In the genomic region with DNA sequence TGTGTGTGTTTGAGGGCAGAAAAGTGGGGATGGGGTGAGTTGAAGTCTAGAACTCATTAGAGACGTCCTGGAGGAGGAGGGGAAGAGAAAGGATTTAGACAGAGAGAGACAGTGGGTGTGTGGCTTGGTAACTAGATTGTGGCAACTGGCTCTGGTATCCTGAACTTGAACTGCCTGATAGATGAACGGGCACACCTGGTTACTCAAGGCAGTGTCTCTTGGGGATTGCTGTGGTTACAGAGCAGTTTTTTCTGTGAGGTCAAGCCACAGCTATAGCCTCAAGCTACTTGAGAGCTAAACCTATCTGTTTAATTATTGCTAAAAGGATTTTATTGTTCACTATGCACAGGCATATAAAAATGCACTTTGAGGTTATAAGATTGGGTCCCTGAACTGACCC, we compare ENCODE assay signal across 22 cellular contexts. TPM values are rescaled to one million over a fixed set of nuclear protein-coding genes. Genes with fewer than 3 reads are reported as not detected.
DNase-seq lines count a peak whose midpoint lies in the region; ATAC-seq, FAIRE-seq and TF ChIP-seq lines count a peak whose summit lies in the region.
"Had no signal": no experiment of that assay in that cellular context is flagged by ENCODE, and none has a peak within 500 bp of the region (broad histone marks: within the 10 kb centered on the region; RNA-seq: fewer than 3 reads in every experiment).

No MANE protein-coding gene starts in this region.

- 0 out of 2 replicates have a peak overlapping the region, but pooled peaks have one; percentile 23 for H2BK20ac ChIP-seq in H1 (ENCODE audit: low read length)

- TF ChIP-seq RAD21 in H1 (IDR thresholded peaks at IDR 0.05 in 1 of 2, conservative IDR thresholded peaks at IDR 0.05 in 1 of 2; ENCODE audit: low read depth in 2 of 2, low read length in 2 of 2), result no peak

- 83% methylated on average over 2 of the region's 2 CpGs; no CpG with 5 or more reads in 1 of the 2 experiments for WGBS in H1 (ENCODE audit: extremely low coverage in 1 of 2, insufficient coverage in 1 of 2, insufficient read length in 1 of 2, insufficient replicate concordance in 2 of 2, low coverage in 1 of 2, low lambda C conversion rate in 2 of 2, missing lambda C conversion rate in 1 of 2), 2 experiments

- no peak for TF ChIP-seq EP300 in H1 (IDR thresholded peaks at IDR 0.05; ENCODE audit: borderline replicate concordance in 1 of 2, low read depth in 2 of 2, low read length in 2 of 2)

- H3K23me2 ChIP-seq in H1 (ENCODE audit: low read depth, low read length), result no peaks in the 10 kb centered on the region

- no peak for FAIRE-seq in H1 (lab: Jason Lieb, UNC)
- no peak for FAIRE-seq in frontal cortex (lab: Jason Lieb, UNC)
- no peak for FAIRE-seq in kidney (lab: Jason Lieb, UNC)
- FAIRE-seq: K562 had no signal

- H3K79me2 ChIP-seq in H1 (ENCODE audit: control insufficient read depth in 1 of 2, insufficient read depth in 2 of 2, low read length in 2 of 2), result no peaks in the 10 kb centered on the region

- no peak overlapping the region for H2BK5ac ChIP-seq in H1 (ENCODE audit: low read depth, low read length)

- no peak overlapping the region for H4K5ac ChIP-seq in H1 (ENCODE audit: insufficient read length, low read depth, low read length)

- H4K91ac ChIP-seq in H1 (replicated peaks; ENCODE audit: insufficient read length, low read length), result no peak overlapping the region

- no peaks in the 10 kb centered on the region for H4K20me1 ChIP-seq in H1 (replicated peaks in 1 of 2; ENCODE audit: control insufficient read depth in 1 of 2, insufficient read depth in 2 of 2, low read length in 2 of 2)

- TF ChIP-seq POLR2A in H1 (IDR thresholded peaks at IDR 0.05; ENCODE audit: control extremely low read depth in 1 of 2, low read depth in 2 of 2, low read length in 2 of 2), result no peak

- H3K27me3 ChIP-seq in H1 (replicated peaks in 1 of 4; ENCODE audit: control insufficient read depth in 3 of 4, extremely low read depth in 1 of 4, insufficient read depth in 3 of 4, low read length in 3 of 4), result no peaks in the 10 kb centered on the region
- H3K27me3 ChIP-seq: ovary had no signal

- H2BK120ac ChIP-seq in H1 (replicated peaks; ENCODE audit: low read depth, low read length), result no peak overlapping the region

- H4K8ac ChIP-seq in H1 (ENCODE audit: extremely low read depth, insufficient read depth, low read length), result no peak overlapping the region

- no peak overlapping the region for H2AK5ac ChIP-seq in H1 (ENCODE audit: low read depth, low read length)

- H2BK15ac ChIP-seq in H1 (ENCODE audit: low read length), result no peak overlapping the region

- H3K56ac ChIP-seq in H1 (replicated peaks; ENCODE audit: insufficient read length, low read depth, low read length), result no peak overlapping the region

- no peaks in the 10 kb centered on the region for H3K36me3 ChIP-seq in H1 (ENCODE audit: control insufficient read depth in 2 of 4, insufficient read depth in 4 of 4, low read length in 3 of 4)
- no peaks in the 10 kb centered on the region for H3K36me3 ChIP-seq in kidney (ENCODE audit: control insufficient read depth in 1 of 2, insufficient read depth in 2 of 2, low read length in 2 of 2)
- H3K36me3 ChIP-seq: ovary had no signal

- intact Hi-C loops in kidney (cut with DNase I), result no loop called here

- no peaks in the 10 kb centered on the region for H3K9me3 ChIP-seq in H1 (ENCODE audit: insufficient read depth in 2 of 2, low read depth in 1 of 2, low read length in 1 of 2)
- peaks cover 0 to 2% of the 10 kb centered on the region in 2 donors for H3K9me3 ChIP-seq in kidney (ENCODE audit: control insufficient read depth in 1 of 2, low read length in 2 of 2)
- H3K9me3 ChIP-seq: ovary had no signal

- H3K18ac ChIP-seq in H1 (ENCODE audit: extremely low read depth, low read length), result no peak overlapping the region

- H2BK12ac ChIP-seq in H1 (ENCODE audit: low read depth, low read length), result no peak overlapping the region

- no peak for TF ChIP-seq CTCF in H1 (IDR thresholded peaks at IDR 0.05; ENCODE audit: control extremely low read depth in 1 of 3, insufficient read depth in 1 of 3, low read depth in 1 of 3, low read length in 3 of 3)
- TF ChIP-seq CTCF in kidney (IDR thresholded peaks at IDR 0.05; ENCODE audit: borderline replicate concordance, extremely low read depth, insufficient read depth), result no peak

- H3K79me1 ChIP-seq in H1 (ENCODE audit: low read depth, low read length), result no peaks in the 10 kb centered on the region

- peak overlapping the region; percentile 72 for H2AFZ ChIP-seq in H1 (ENCODE audit: low read length)

- H3K14ac ChIP-seq in H1 (ENCODE audit: insufficient read length), result no peak overlapping the region

- H3K4me2 ChIP-seq in H1 (ENCODE audit: insufficient read depth in 1 of 2, low read depth in 2 of 2, low read length in 2 of 2), result no peak overlapping the region

- H3K9ac ChIP-seq in H1 (replicated peaks in 1 of 4; ENCODE audit: extremely low read depth in 1 of 4, low read depth in 3 of 4, low read length in 3 of 4) (no peak overlapping the region), kidney (ENCODE audit: low read length in 2 of 2) (no peak overlapping the region)

- H3K4ac ChIP-seq in H1 (replicated peaks; ENCODE audit: insufficient read length, low read depth, low read length), result no peak overlapping the region

- POLR2A ChIA-PET in H1 (lab: Charles Lee; ENCODE audit: partially characterized antibody), result no interaction called here

- no peak overlapping the region for H3K4me3 ChIP-seq in Jurkat, Clone E6-1 (ENCODE audit: low read length)
- H3K4me3 ChIP-seq in H1 (ENCODE audit: extremely low read depth in 1 of 4, insufficient read depth in 2 of 4, low read depth in 3 of 4, low read length in 4 of 4) (no peak overlapping the region), kidney (ENCODE audit: low read length in 2 of 2) (no peak overlapping the region)
- H3K4me3 ChIP-seq: K562, ovary, skin epidermis had no signal

- H3K23ac ChIP-seq in H1 (ENCODE audit: insufficient read length), result no peak overlapping the region

- peak; percentile 44 for DNase-seq in Daoy (ENCODE audit: low read depth)
- peak; percentile 24 for DNase-seq in Jurkat, Clone E6-1 (ENCODE audit: low read depth, low spot score)
- no peak for DNase-seq in H1 (ENCODE audit: low read depth in 1 of 2, low spot score in 2 of 2)
- no peak for DNase-seq in NCI-H1436 treated with DMSO at 0.1 percent for 48 hours (lab: John Stamatoyannopoulos, UW)
- no peak for DNase-seq in activated CD4-positive, alpha-beta T cell treated with anti-CD3 and anti-CD28 coated beads for 4 hours
- no peak for DNase-seq in frontal cortex (ENCODE audit: low spot score in 2 of 2)
- DNase-seq in kidney, result no peak
- DNase-seq: activated T-cell treated with anti-CD3 and anti-CD28 coated beads, Interleukin-2, amount 50 U/mL, for 24 hours; AML-193; caudate nucleus; DMS153; effector CD4-positive, alpha-beta T cell; hypothalamus; left cardiac atrium; NCI-H510A; ovary; stimulated activated naive CD4-positive, alpha-beta T cell had no signal

- H3K4me1 ChIP-seq in H1 (replicated peaks in 1 of 4; ENCODE audit: control insufficient read depth in 3 of 4, insufficient read depth in 4 of 4, low read length in 3 of 4) (peaks cover 0 to 1% (median 0%) of the 10 kb centered on the region in 4 experiments; a peak in 2 of 7 replicates), kidney (ENCODE audit: control insufficient read depth in 1 of 2, insufficient read depth in 1 of 2, low read depth in 1 of 2, low read length in 2 of 2) (no peaks in the 10 kb centered on the region)

- peak; percentile 70 for ATAC-seq in GM21447 (IDR thresholded peaks at IDR 0.05; ENCODE audit: unreplicated experiment)
- ATAC-seq: K562, left cardiac atrium had no signal

- CTCF ChIA-PET in H1 (lab: Charles Lee; ENCODE audit: partially characterized antibody), result interaction anchor here (1.0 to 1.4 kb wide), 2 partner anchors 28 to 38 kb away, joined by 3 read pairs; no protein-coding TSS in a partner anchor

- H3K27ac ChIP-seq in H1 (ENCODE audit: low read depth, low read length) (no peak overlapping the region), kidney (ENCODE audit: low read depth in 2 of 2, low read length in 2 of 2) (no peak overlapping the region)
- H3K27ac ChIP-seq: ovary, skin epidermis had no signal

TF ChIP-seq in H1, 55 proteins besides CTCF, POLR2A, EP300 and RAD21 (continues in another document):
- TF ChIP-seq CHD2 (IDR thresholded peaks at IDR 0.05; ENCODE audit: low read length), result no peak
- no peak for TF ChIP-seq CHD1 (IDR thresholded peaks at IDR 0.05; ENCODE audit: low read depth, low read length)

RNA-seq across cellular contexts. Expression of gene MYH2, which starts 29.8 kb away (rescaled TPM):
- total RNA-seq in Daoy (2014; rRNA removed; shearing (Covaris generic)), result not detected in 2 replicates
- not detected for polyA plus RNA-seq in Jurkat, Clone E6-1 (2012; ENCODE audit: insufficient read depth, insufficient read length)
- total RNA-seq in H1 (2021; fragmentation: NEBNext Ultra II Directional; extraction: Animal tissue kit (Norgen Biotek cat#: 25700)), result 9.0 and 9.5 TPM in 2 replicates
- polyA plus RNA-seq in H1 (2011; rRNA removed), result 1.0 and 2.7 TPM in 2 replicates
- polyA plus RNA-seq in H1 (2011; cell fraction: cytosol; rRNA removed), result 1.7 TPM
- polyA plus RNA-seq in H1 (2011; cell fraction: nucleus; rRNA removed), result 3.5 TPM
- 2.9 to 3.8 TPM (median 3.4 TPM) in 4 replicates for polyA plus RNA-seq in H1 (2012, experiment 1 of 2)
- 0.16 TPM for polyA plus RNA-seq in H1 (2012, experiment 2 of 2)
- 4.9 TPM for polyA plus RNA-seq in H1 (2013, experiment 1 of 2)
- 4.7 TPM for polyA plus RNA-seq in H1 (2013, experiment 2 of 2)
- polyA minus RNA-seq in H1 (2011; rRNA and poly(A)+ RNA removed), result 3.4 and 5.2 TPM in 2 replicates
- polyA minus RNA-seq in H1 (2011; cell fraction: cytosol; rRNA and poly(A)+ RNA removed), result 3.8 TPM
- polyA minus RNA-seq in H1 (2011; cell fraction: nucleus; rRNA and poly(A)+ RNA removed), result 3.0 TPM
- not detected for total RNA-seq in frontal cortex
- total RNA-seq in kidney, result not detected
- polyA plus RNA-seq in kidney (ENCODE audit: insufficient read depth, low read depth, low replicate concordance), result not detected
- total RNA-seq: fibroblast of lung, K562, left cardiac atrium, RPMI7951 had no signal
- polyA plus RNA-seq: fibroblast of lung, K562 had no signal

Comparison
In these comparisons a context has a peak if more than half of its experiments do, and no peak if none do; other contexts are left out.
1. DNase-seq: peak in Daoy (single experiment) and Jurkat, Clone E6-1 (single experiment); none in H1 (0 of 2), NCI-H1436 treated with DMSO at 0.1 percent for 48 hours (single experiment), activated CD4-positive, alpha-beta T cell treated with anti-CD3 and anti-CD28 coated beads for 4 hours (0 of 2), frontal cortex (0 of 2) and kidney (single experiment).